Comparison of ENCODE assay signal across 24 cellular contexts in the genomic region with DNA sequence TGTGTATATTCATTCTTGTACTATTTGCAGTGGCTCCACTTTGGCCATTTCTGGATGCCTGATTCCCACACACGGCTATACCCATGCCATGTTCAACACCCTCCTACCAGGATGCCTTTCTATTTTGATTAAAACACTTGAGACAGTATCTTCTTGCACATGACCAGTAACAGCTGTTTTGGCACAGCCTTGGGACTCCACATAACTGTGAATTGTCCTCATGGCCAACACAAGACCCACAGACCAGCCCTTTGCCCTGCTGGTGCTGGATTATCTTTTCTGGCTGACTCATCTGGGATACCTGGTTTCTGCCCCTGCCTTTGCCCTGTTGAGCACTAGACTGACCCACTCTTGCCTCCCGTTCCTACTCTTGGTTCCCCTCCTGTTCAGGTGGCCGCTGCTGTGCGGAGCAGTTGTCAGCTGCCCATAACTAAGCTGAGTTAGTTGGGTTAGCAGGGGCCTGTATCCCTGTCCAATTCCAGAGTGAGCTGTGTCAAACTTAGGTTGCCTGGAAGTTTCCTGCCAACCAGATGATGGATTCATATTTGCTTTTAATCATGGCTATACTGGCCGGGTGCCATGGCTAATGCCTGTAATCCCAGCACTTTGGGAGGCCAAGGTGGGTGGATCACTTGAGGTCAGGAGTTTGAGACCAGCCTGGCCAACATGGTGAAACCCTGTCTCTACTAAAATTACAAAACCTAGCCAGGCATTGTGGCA. TPM values are rescaled to one million over a fixed set of nuclear protein-coding genes. Genes with fewer than 3 reads are reported as not detected.
DNase-seq lines count a peak whose midpoint lies in the region; ATAC-seq, FAIRE-seq and TF ChIP-seq lines count a peak whose summit lies in the region.
"Had no signal": no experiment of that assay in that cellular context is flagged by ENCODE, and none has a peak within 500 bp of the region (broad histone marks: within the 10 kb centered on the region; RNA-seq: fewer than 3 reads in every experiment).

No MANE protein-coding gene starts in this region.

- TF ChIP-seq CTCF in K562 (IDR thresholded peaks at IDR 0.05 in 2 of 3, conservative IDR thresholded peaks at IDR 0.05 in 1 of 3; ENCODE audit: insufficient read depth in 2 of 3, low read depth in 1 of 3, low read length in 3 of 3) (no peak), dorsolateral prefrontal cortex (IDR thresholded peaks at IDR 0.05 in 54 of 56, conservative IDR thresholded peaks at IDR 0.05 in 2 of 56; ENCODE audit: low read depth in 1 of 56, partially characterized antibody in 56 of 56) (no peak)

- no peaks in the 10 kb centered on the region for H3K9me3 Mint-ChIP-seq in stimulated activated memory B cell treated with anti-CD40 and anti-IgM and Interleukin-4, amounts not matched to agents 10 μg/mL and 1 μg/mL and 100 μg/mL, for 72 hours
- H3K9me3 Mint-ChIP-seq: activated naive CD8-positive, alpha-beta T cell treated with anti-CD3 and anti-CD28 coated beads, Interleukin-2, amount 50 U/mL, for 24 hours; CD8-positive, alpha-beta T cell; neural crest cell had no signal

- intact Hi-C loops in K562 (cut with micrococcal nuclease): no loop called here
- intact Hi-C loops in right cardiac atrium (cut with DNase I): loop anchor here in 1 of 4 donors (10.0 kb wide), 1 partner anchor 96 kb away; no protein-coding TSS in a partner anchor
- intact Hi-C loops in dorsolateral prefrontal cortex (cut with DNase I): loop anchor here in 1 of 2 donors (10.0 kb wide), 1 partner anchor 244 kb away; no protein-coding TSS in a partner anchor

- TF ChIP-seq POLR2A in K562 (conservative IDR thresholded peaks at IDR 0.05): no peak

- H3K4me1 Mint-ChIP-seq in stimulated activated memory B cell treated with anti-CD40 and anti-IgM and Interleukin-4, amounts not matched to agents 10 μg/mL and 1 μg/mL and 100 μg/mL, for 72 hours: no peaks in the 10 kb centered on the region
- H3K4me1 Mint-ChIP-seq: activated naive CD8-positive, alpha-beta T cell treated with anti-CD3 and anti-CD28 coated beads, Interleukin-2, amount 50 U/mL, for 24 hours; neural crest cell had no signal

- whole genome bisulfite sequencing in K562 (ENCODE audit: insufficient coverage, low coverage, missing lambda C conversion rate): 50% methylated on average over 5 of the region's 5 CpGs
- 69% methylated on average over 5 of the region's 5 CpGs for WGBS in right cardiac atrium

- no peak for FAIRE-seq in K562 (lab: Jason Lieb, UNC)
- FAIRE-seq: endothelial cell of umbilical vein, G401.6, GM18507 had no signal

- H3K27me3 ChIP-seq in K562 (ENCODE audit: control insufficient read depth in 2 of 2, insufficient read depth in 2 of 2, low read length in 2 of 2): no peaks in the 10 kb centered on the region
- no peaks in the 10 kb centered on the region for H3K27me3 ChIP-seq in right cardiac atrium (ENCODE audit: control insufficient read depth, insufficient read depth)
- H3K27me3 ChIP-seq in skeletal muscle tissue (ENCODE audit: control insufficient read depth in 3 of 3, insufficient read depth in 3 of 3, low read length in 3 of 3): no peaks in the 10 kb centered on the region
- H3K27me3 ChIP-seq in dorsolateral prefrontal cortex: no peaks in the 10 kb centered on the region
- H3K27me3 ChIP-seq: brain microvascular endothelial cell had no signal

- POLR2A ChIA-PET in K562 (lab: Yijun Ruan, JAX): no interaction called here

- TF ChIP-seq RAD21 in K562 (CRISPR knock-in tag; conservative IDR thresholded peaks at IDR 0.05 in 1 of 2, IDR thresholded peaks at IDR 0.05 in 1 of 2): no peak

- no peaks in the 10 kb centered on the region for H3K36me3 Mint-ChIP-seq in stimulated activated memory B cell treated with anti-CD40 and anti-IgM and Interleukin-4, amounts not matched to agents 10 μg/mL and 1 μg/mL and 100 μg/mL, for 72 hours
- H3K36me3 Mint-ChIP-seq: CD8-positive, alpha-beta T cell had no signal

- H3K79me2 ChIP-seq in K562 (ENCODE audit: control insufficient read depth, insufficient read depth, low read length): no peaks in the 10 kb centered on the region

- H2AFZ ChIP-seq in K562 (ENCODE audit: low read depth, low read length): peak overlapping the region; percentile 50; the same call in 1 of the 2 replicates

- H3K4me1 ChIP-seq in K562 (replicated peaks in 1 of 2; ENCODE audit: control insufficient read depth in 2 of 2, insufficient read depth in 2 of 2, low read length in 2 of 2) (peaks cover 0 to 2% of the 10 kb centered on the region in 2 experiments; a peak in 1 of 5 replicates), right cardiac atrium (ENCODE audit: control insufficient read depth, insufficient read depth, low read length) (no peaks in the 10 kb centered on the region), skeletal muscle tissue (ENCODE audit: control insufficient read depth in 3 of 3, insufficient read depth in 3 of 3, low read length in 3 of 3) (peaks cover 5 to 8% (median 6%) of the 10 kb centered on the region in 3 donors)
- H3K4me1 ChIP-seq: prostate gland had no signal

- no peaks in the 10 kb centered on the region for H4K20me1 ChIP-seq in K562 (replicated peaks; ENCODE audit: control insufficient read depth, insufficient read depth, low read length)

- no peak overlapping the region for H3K4me3 Mint-ChIP-seq in stimulated activated memory B cell treated with anti-CD40 and anti-IgM and Interleukin-4, amounts not matched to agents 10 μg/mL and 1 μg/mL and 100 μg/mL, for 72 hours
- H3K4me3 Mint-ChIP-seq: activated naive CD8-positive, alpha-beta T cell treated with anti-CD3 and anti-CD28 coated beads, Interleukin-2, amount 50 U/mL, for 24 hours; CD8-positive, alpha-beta T cell; neural crest cell; T-helper 2 cell treated with Interferon-gamma antibody and Interleukin-4, amounts not matched to agents 5 μg/mL and 100 μg/mL, for 36 hours had no signal

- in situ Hi-C loops in K562 (cut with MboI): no loop called here

- no peak for ATAC-seq in K562
- peak; percentile 91 to 92 for ATAC-seq in right cardiac atrium
- ATAC-seq in stimulated activated memory B cell treated with anti-CD40 and anti-IgM and Interleukin-4, amounts not matched to agents 10 μg/mL and 1 μg/mL and 100 μg/mL, for 72 hours: no peak
- ATAC-seq: activated naive CD8-positive, alpha-beta T cell treated with anti-CD3 and anti-CD28 coated beads, Interleukin-2, amount 50 U/mL, for 24 hours; CD8-positive, alpha-beta T cell; stimulated activated naive CD8-positive, alpha-beta T cell treated with anti-CD3 and anti-CD28 coated beads, Interleukin-15, Interleukin-2, amounts not matched to agents 100 U/mL and 50 U/mL, for 24 hours had no signal

- DNase-seq in M059J (ENCODE audit: low read depth) (peak; percentile 66), K562 (ENCODE audit: extremely low read depth in 1 of 4, low spot score in 3 of 4) (no peak), right cardiac atrium (peak in 1 of 3 donors; percentile 20), SHP77 treated with DMSO at 0.1 percent for 48 hours (lab: John Stamatoyannopoulos, UW) (no peak), dorsolateral prefrontal cortex (no peak)
- DNase-seq: activated effector memory CD4-positive, alpha-beta T cell treated with anti-CD3 and anti-CD28 coated beads, Interleukin-2, amount 50 U/mL, for 16 hours; activated naive CD8-positive, alpha-beta T cell treated with anti-CD3 and anti-CD28 coated beads, Interleukin-2, amount 50 U/mL, for 24 hours; brain microvascular endothelial cell; CD8-positive, alpha-beta T cell; KG1; NCI-H2029; stimulated activated CD4-positive, alpha-beta T cell treated with anti-CD3 and anti-CD28 coated beads, Interleukin-4, amount 100 ng/mL, for 1 hour; stimulated activated naive CD8-positive, alpha-beta T cell treated with anti-CD3 and anti-CD28 coated beads, Interleukin-15, Interleukin-2, amounts not matched to agents 100 U/mL and 50 U/mL, for 24 hours; WERI-Rb-1 had no signal

- BruUV-seq in K562 (replicated peaks; lab: Mats Ljungman, UMichigan): no TSS peak

- no peaks in the 10 kb centered on the region for H3K9me1 ChIP-seq in K562 (ENCODE audit: control insufficient read depth, insufficient read depth, low read length)

- H3K4me3 ChIP-seq in K562: no peak overlapping the region
- no peak overlapping the region for H3K4me3 ChIP-seq in right cardiac atrium (ENCODE audit: low read length)
- peak overlapping the region in 1 of 3 donors; percentile 49 for H3K4me3 ChIP-seq in skeletal muscle tissue (ENCODE audit: low read length in 3 of 3)
- H3K4me3 ChIP-seq in dorsolateral prefrontal cortex: no peak overlapping the region
- H3K4me3 ChIP-seq: prostate gland, SK-N-MC, smooth muscle cell had no signal

- TF ChIP-seq EP300 in K562 (IDR thresholded peaks at IDR 0.05; ENCODE audit: low read length): no peak

- no peaks in the 10 kb centered on the region for H3K9me3 ChIP-seq in K562 (replicated peaks; ENCODE audit: control insufficient read depth, insufficient read depth, low read depth, low read length)
- H3K9me3 ChIP-seq in right cardiac atrium (ENCODE audit: control insufficient read depth, low read length): no peaks in the 10 kb centered on the region
- H3K9me3 ChIP-seq in skeletal muscle tissue (ENCODE audit: control insufficient read depth in 3 of 3, low read length in 3 of 3): no peaks in the 10 kb centered on the region
- H3K9me3 ChIP-seq: prostate gland had no signal

- H3K4me2 ChIP-seq in K562 (ENCODE audit: insufficient read depth, low read length): no peak overlapping the region
- H3K4me2 ChIP-seq: smooth muscle cell had no signal

- H3K27me3 Mint-ChIP-seq in stimulated activated memory B cell treated with anti-CD40 and anti-IgM and Interleukin-4, amounts not matched to agents 10 μg/mL and 1 μg/mL and 100 μg/mL, for 72 hours: no peaks in the 10 kb centered on the region

- H3K27ac ChIP-seq in K562 (ENCODE audit: extremely low read depth, low read depth, low read length): no peak overlapping the region
- peak overlapping the region; percentile 39 for H3K27ac ChIP-seq in right cardiac atrium (ENCODE audit: low read length)
- H3K27ac ChIP-seq in skeletal muscle tissue (ENCODE audit: low read depth, low read length): peak overlapping the region; percentile 68
- H3K27ac ChIP-seq in dorsolateral prefrontal cortex: no peak overlapping the region
- H3K27ac ChIP-seq: brain microvascular endothelial cell, prostate gland, SK-N-MC, WERI-Rb-1 had no signal

- H3K36me3 ChIP-seq in K562 (ENCODE audit: control insufficient read depth, insufficient read depth, low read length) (no peaks in the 10 kb centered on the region), skeletal muscle tissue (ENCODE audit: control insufficient read depth in 3 of 3, insufficient read depth in 3 of 3, low read length in 3 of 3) (no peaks in the 10 kb centered on the region)
- H3K36me3 ChIP-seq: brain microvascular endothelial cell, prostate gland, WERI-Rb-1 had no signal

- no peak overlapping the region for H3K27ac Mint-ChIP-seq in stimulated activated memory B cell treated with anti-CD40 and anti-IgM and Interleukin-4, amounts not matched to agents 10 μg/mL and 1 μg/mL and 100 μg/mL, for 72 hours
- H3K27ac Mint-ChIP-seq: activated naive CD8-positive, alpha-beta T cell treated with anti-CD3 and anti-CD28 coated beads, Interleukin-2, amount 50 U/mL, for 24 hours; CD8-positive, alpha-beta T cell; T-helper 2 cell treated with Interferon-gamma antibody and Interleukin-4, amounts not matched to agents 5 μg/mL and 100 μg/mL, for 36 hours had no signal

- H3K9ac ChIP-seq in K562 (ENCODE audit: insufficient read depth in 1 of 2, low read depth in 2 of 2, low read length in 2 of 2): peak overlapping the region in 1 of 2 experiments; percentile 45; a peak in 1 of 4 replicates
- peak overlapping the region in 2 of 3 donors; percentile 5 to 28 for H3K9ac ChIP-seq in skeletal muscle tissue (ENCODE audit: low read depth in 1 of 3, low read length in 3 of 3)

- CTCF ChIA-PET in K562 (lab: Yijun Ruan, JAX; ENCODE audit: low intra/inter-chr PET ratio): interaction anchor here (0.5 kb wide), 1 partner anchor 39 kb away, joined by 7 read pairs; no protein-coding TSS in a partner anchor

RNA-seq across cellular contexts. Expression of a gene that starts 10.8 kb away (rescaled TPM):
- 20.0 and 25.4 TPM in 2 replicates for total RNA-seq in M059J (2014; rRNA removed; shearing (Covaris generic))
- 65.3 and 113 TPM in 2 replicates for total RNA-seq in K562 (2011; cell fraction: chromatin; rRNA removed; ENCODE audit: low replicate concordance)
- total RNA-seq in K562 (2011; cell fraction: nucleolus; rRNA removed): 27.8 and 35.9 TPM in 2 replicates
- 43.1 and 57.6 TPM in 2 replicates for total RNA-seq in K562 (2011; cell fraction: nucleoplasm; rRNA removed)
- 19.4 and 21.7 TPM in 2 replicates for total RNA-seq in K562 (2014; rRNA removed)
- total RNA-seq in K562 (2014; rRNA removed; fragmentation: Illumina TruSeq; extraction: Trizol): 51.3 and 55.7 TPM in 2 replicates
- total RNA-seq in K562 (2015; rRNA removed; fragmentation: Illumina TruSeq; extraction: Trizol): 45.4 and 48.1 TPM in 2 replicates
- total RNA-seq in K562 (2021): 45.6 and 51.3 TPM in 2 replicates
- 64.0 and 74.6 TPM in 2 replicates for polyA plus RNA-seq in K562 (2011; rRNA removed)
- polyA plus RNA-seq in K562 (2011; cell fraction: cytosol; rRNA removed): 38.9 and 49.0 TPM in 2 replicates
- 44.1 and 52.2 TPM in 2 replicates for polyA plus RNA-seq in K562 (2011; cell fraction: nucleus; rRNA removed)
- 19.5 and 28.8 TPM in 2 replicates for polyA plus RNA-seq in K562 (2012)
- 35.2 and 41.9 TPM in 2 replicates for polyA plus RNA-seq in K562 (2014; fragmentation: Illumina TruSeq; extraction: Trizol)
- 10 to 100 TPM; 29.4 to 43.6 TPM for polyA plus RNA-seq in K562 (2014; fragmentation: Nextera tagmentation; extraction: Ambion mirVana)
- polyA plus RNA-seq in K562 (2014; rRNA removed): 27.7 and 30.0 TPM in 2 replicates
- 119 and 132 TPM in 2 replicates for polyA minus RNA-seq in K562 (2011; rRNA and poly(A)+ RNA removed)
- 36.9 and 40.8 TPM in 2 replicates for polyA minus RNA-seq in K562 (2011; cell fraction: cytosol; rRNA and poly(A)+ RNA removed)
- 20.6 and 42.0 TPM in 2 replicates for polyA minus RNA-seq in K562 (2011; cell fraction: nucleus; rRNA and poly(A)+ RNA removed)
- 10 to 100 TPM; 17.4 to 22.7 (median 19.5) TPM for total RNA-seq in right cardiac atrium
- 5.8 TPM for polyA plus RNA-seq in right cardiac atrium
- total RNA-seq in skeletal muscle tissue: 9.9 TPM
- total RNA-seq in dorsolateral prefrontal cortex: 10 to 100 TPM; 16.8 to 32.3 (median 23.9) TPM

Comparison
In these comparisons a context has a peak if more than half of its experiments do, and no peak if none do; other contexts are left out.
1. ATAC-seq: peak in right cardiac atrium (2 of 2); none in K562 (single experiment) and stimulated activated memory B cell treated with anti-CD40 and anti-IgM and Interleukin-4, amounts not matched to agents 10 μg/mL and 1 μg/mL and 100 μg/mL, for 72 hours (single experiment).
2. H3K27ac ChIP-seq: peak in right cardiac atrium (single experiment) and skeletal muscle tissue (single experiment); none in K562 (single experiment) and dorsolateral prefrontal cortex (0 of 59).